29 cellular contexts compared by ENCODE assay signal in the genomic region with DNA sequence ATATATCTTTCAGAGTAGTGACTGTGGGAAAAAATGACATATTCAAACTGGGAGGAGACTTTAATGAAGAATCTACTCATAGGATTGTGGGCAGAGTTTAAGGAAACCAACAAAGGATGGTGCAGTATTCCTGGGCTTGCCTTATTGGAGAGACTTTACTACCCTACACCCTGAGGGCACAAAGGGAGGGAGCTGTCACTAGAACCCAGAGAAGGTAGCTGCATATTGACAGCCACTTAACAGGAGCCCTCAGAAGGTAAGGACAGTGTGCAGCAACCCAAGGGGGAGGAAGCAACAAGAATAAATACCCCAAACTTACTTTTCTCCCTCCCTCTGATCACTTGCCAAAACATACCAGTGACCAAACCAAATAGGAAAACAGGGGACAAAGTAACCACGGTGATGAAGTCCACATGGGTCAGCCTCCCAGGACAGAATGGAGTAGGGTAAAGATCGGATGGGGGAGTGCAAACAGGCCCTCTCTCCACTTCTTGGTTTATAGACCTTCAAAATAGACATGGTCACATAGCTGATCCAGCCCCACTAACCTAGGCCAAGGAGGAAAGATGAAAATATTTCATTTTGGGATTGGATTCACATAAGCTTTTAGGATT.
"Had no signal": no experiment of that assay in that cellular context is flagged by ENCODE, and none has a peak within 500 bp of the region (broad histone marks: within the 10 kb centered on the region; RNA-seq: fewer than 3 reads in every experiment).

No MANE protein-coding gene starts in this region.

- H3K27ac ChIP-seq: adrenal gland, brain microvascular endothelial cell, cardiac muscle cell, KMS-11, SJCRH30, SK-N-MC had no signal

- FAIRE-seq: TTC549 had no signal

- H3K9me3 ChIP-seq: adrenal gland, SJCRH30 had no signal

- H3K4me3 ChIP-seq: adrenal gland, cardiac muscle cell, SJCRH30, SK-N-MC had no signal

- H3K27me3 ChIP-seq: adrenal gland, brain microvascular endothelial cell, cardiac muscle cell, SJCRH30 had no signal

- H3K9ac ChIP-seq: KMS-11 had no signal

- DNase-seq: activated CD4-positive, alpha-beta T cell treated with anti-CD3 and anti-CD28 coated beads, Interleukin-2, amount 10 ng/mL, durations not matched to agents 24 days and 14 days; activated CD4-positive, alpha-beta T cell treated with anti-CD3 and anti-CD28 coated beads, Interleukin-2, amount 50 U/mL, for 48 hours; activated CD8-positive, alpha-beta T cell treated with anti-CD3 and anti-CD28 coated beads, Interleukin-2, amount 10 ng/mL, durations not matched to agents 7 days and 5 days; activated gamma-delta T cell; activated naive CD4-positive, alpha-beta T cell treated with Interleukin-2 at 50 U/mL for 16 hours; activated T-cell treated with anti-CD3 and anti-CD28 coated beads, Interleukin-2, amount 50 U/mL, for 24 hours; adrenal gland; anterior cingulate cortex; brain microvascular endothelial cell; MM.1S; MV-4-11; NCI-H1092; NCI-H1436 treated with DMSO at 0.1 percent for 48 hours; NCI-H1694 treated with DMSO at 0.1 percent for 48 hours; NCI-H2029; NCI-H2171 treated with DMSO at 0.1 percent for 48 hours; NCI-H2227 treated with DMSO at 0.1 percent for 48 hours; NCI-H446; NCI-H510A treated with DMSO at 0.1 percent for 48 hours; NCI-H526 treated with DMSO at 0.1 percent for 48 hours; NCI-H82; SHP77; SJCRH30 had no signal

- H3K4me2 ChIP-seq: KMS-11 had no signal

- ATAC-seq: activated CD8-positive, alpha-beta T cell treated with anti-CD3 and anti-CD28 coated beads, Interleukin-2, amount 10 ng/mL, durations not matched to agents 7 days and 5 days; activated naive CD4-positive, alpha-beta T cell treated with anti-CD3 and anti-CD28 coated beads, Interleukin-2, amount 50 U/mL, for 72 hours; Panc1 had no signal

- H3K4me1 ChIP-seq: adrenal gland, SJCRH30 had no signal

- H3K36me3 ChIP-seq: adrenal gland, brain microvascular endothelial cell, cardiac muscle cell, SJCRH30 had no signal
